8 cellular contexts compared by ENCODE assay signal in genomic region chr18:70205421-70206397, GRCh38. TPM values are rescaled to one million over a fixed set of nuclear protein-coding genes. Genes with fewer than 3 reads are reported as not detected.
A peak's percentile ranks its signal among the peaks of the same experiment; 100 is the strongest.
DNase-seq lines count a peak whose midpoint lies in the region; ATAC-seq and TF ChIP-seq lines count a peak whose summit lies in the region.

Gene RTTN, minus strand, starts transcription at chr18:70205687. Its CDS starts 29 bp downstream, at chr18:70205658.

- H3K9ac ChIP-seq in SK-N-SH, result peak within 1 kb of the TSS; percentile 82

- H3K27me3 ChIP-seq in SK-N-SH (ENCODE audit: insufficient read depth) (no peaks in the 10 kb centered on the region), suprapubic skin (no peaks in the 10 kb centered on the region)

- H4K20me1 ChIP-seq in SK-N-SH (ENCODE audit: insufficient read depth), result no peaks in the 10 kb centered on the region

- peak in 1 of 2 experiments; percentile 58; a peak in 1 of 4 replicates for TF ChIP-seq EP300 in SK-N-SH (IDR thresholded peaks at IDR 0.05; ENCODE audit: borderline replicate concordance in 1 of 2, low read depth in 1 of 2, low read length in 1 of 2)
- TF ChIP-seq EP300 in suprapubic skin (IDR thresholded peaks at IDR 0.05), result no peak

- no peak for TF ChIP-seq POLR2A in suprapubic skin (IDR thresholded peaks at IDR 0.05)

- H3F3A ChIP-seq in SK-N-SH (replicated peaks; ENCODE audit: insufficient read depth), result peaks cover 14% of the 10 kb centered on the region

- H3K4me2 ChIP-seq in SK-N-SH, result peak within 1 kb of the TSS; percentile 83

- DNase-seq in GM04504 (ENCODE audit: low read depth) (peak; percentile 90), NCI-H1048 (lab: John Stamatoyannopoulos, UW) (peak; percentile 93), SK-N-SH (peak; percentile 91), germinal center (ENCODE audit: low spot score) (peak; percentile 87), nucleus accumbens (lab: John Stamatoyannopoulos, UW) (peak; percentile 79 to 99 (median 95)), suprapubic skin (ENCODE audit: low spot score in 2 of 2) (peak; percentile 93 to 94)
- peak; percentile 92 for DNase-seq in activated naive CD4-positive, alpha-beta T cell treated with anti-CD3 and anti-CD28 coated beads, Interleukin-2, amount 50 U/mL, for 16 hours

- peak within 1 kb of the TSS; percentile 98 to 100 for H3K27ac ChIP-seq in SK-N-SH (ENCODE audit: low read depth in 2 of 2, low read length in 1 of 2)
- peak within 1 kb of the TSS; percentile 93 for H3K27ac ChIP-seq in suprapubic skin

- CTCF ChIA-PET in SK-N-SH (lab: Yijun Ruan, JAX), result interaction anchor here (0.7 to 1.8 kb wide), 8 partner anchors 10 to 1280 kb away, joined by 3 to 12 read pairs (median 3); no protein-coding TSS in a partner anchor

- H3K36me3 ChIP-seq in SK-N-SH (replicated peaks in 1 of 2; ENCODE audit: control insufficient read depth in 1 of 2, insufficient read depth in 2 of 2, low read length in 1 of 2), result peaks cover 5 to 14% of the 10 kb centered on the region in 2 experiments
- H3K36me3 ChIP-seq in suprapubic skin, result peaks cover 3% of the 10 kb centered on the region

- H3K9me2 ChIP-seq in SK-N-SH, result no peaks in the 10 kb centered on the region

- H3K4me3 ChIP-seq in SK-N-SH (ENCODE audit: low read depth in 2 of 2, low read length in 1 of 2), result peak within 1 kb of the TSS; percentile 97 to 100
- peak within 1 kb of the TSS; percentile 84 for H3K4me3 ChIP-seq in suprapubic skin

- POLR2A ChIA-PET in SK-N-SH (lab: Yijun Ruan, JAX), result interaction anchor here (1.2 to 1.3 kb wide), 2 partner anchors 211 to 229 kb away, joined by 3 to 4 read pairs; no protein-coding TSS in a partner anchor

- peak; percentile 97 for ATAC-seq in HG02571 (IDR thresholded peaks at IDR 0.05; ENCODE audit: unreplicated experiment)

- H3K4me1 ChIP-seq in SK-N-SH (ENCODE audit: control insufficient read depth in 1 of 2, insufficient read depth in 2 of 2, low read depth in 1 of 2, low read length in 1 of 2) (peaks cover 0 to 10% of the 10 kb centered on the region in 2 experiments; a peak in 2 of 4 replicates), suprapubic skin (peaks cover 15% of the 10 kb centered on the region)

- H3K79me2 ChIP-seq in SK-N-SH (ENCODE audit: insufficient read depth), result peaks cover 26% of the 10 kb centered on the region

- H2AFZ ChIP-seq in SK-N-SH (ENCODE audit: low read depth), result peak within 1 kb of the TSS; percentile 98

- TF ChIP-seq RAD21 in SK-N-SH (IDR thresholded peaks at IDR 0.05; ENCODE audit: low read length), result peak; percentile 34

- TF ChIP-seq CTCF in SK-N-SH (IDR thresholded peaks at IDR 0.05), result no peak
- TF ChIP-seq CTCF in suprapubic skin (IDR thresholded peaks at IDR 0.05), result no peak

- no peaks in the 10 kb centered on the region for H3K9me3 ChIP-seq in SK-N-SH
- H3K9me3 ChIP-seq in suprapubic skin, result no peaks in the 10 kb centered on the region

- 1% methylated on average over 38 of the region's 78 CpGs for WGBS in SK-N-SH (ENCODE audit: low lambda C conversion rate)
- under 1% methylated on average over 51 of the region's 78 CpGs for WGBS in suprapubic skin

TF ChIP-seq in SK-N-SH, 30 proteins besides CTCF, POLR2A, EP300 and RAD21 (continues in another document):
- peak; percentile 72; the same call in 1 of the 2 replicates for TF ChIP-seq MXI1 (IDR thresholded peaks at IDR 0.05; ENCODE audit: low read depth, low read length)
- peak; percentile 77 for TF ChIP-seq GABPA (IDR thresholded peaks at IDR 0.05; ENCODE audit: low read depth)
- peak; percentile 35; the same call in 1 of the 2 replicates for TF ChIP-seq FOXJ3 (CRISPR knock-in tag; IDR thresholded peaks at IDR 0.05)
- TF ChIP-seq USF2 (IDR thresholded peaks at IDR 0.05; ENCODE audit: borderline replicate concordance, low read depth, low read length), result no peak
- peak; percentile 98 for TF ChIP-seq SIN3A (IDR thresholded peaks at IDR 0.05; ENCODE audit: borderline replicate concordance, low read depth, low read length)
- peak; percentile 72; the same call in 1 of the 2 replicates for TF ChIP-seq YY1 (IDR thresholded peaks at IDR 0.05; ENCODE audit: low read depth)
- TF ChIP-seq SMC3 (IDR thresholded peaks at IDR 0.05; ENCODE audit: low read depth, low read length), result peak; percentile 16
- TF ChIP-seq RFX5 (IDR thresholded peaks at IDR 0.05; ENCODE audit: low read length), result peak; percentile 42; the same call in 1 of the 2 replicates
- TF ChIP-seq ZBTB33 (IDR thresholded peaks at IDR 0.05; ENCODE audit: borderline replicate concordance, low read depth), result peak; percentile 30; the same call in 1 of the 2 replicates
- peak; percentile 38; the same call in 1 of the 2 replicates for TF ChIP-seq TCF12 (IDR thresholded peaks at IDR 0.05)
- no peak for TF ChIP-seq MEF2A (IDR thresholded peaks at IDR 0.05; ENCODE audit: borderline replicate concordance, low read depth)
- TF ChIP-seq PBX3 (IDR thresholded peaks at IDR 0.05), result peak; percentile 99
- no peak for TF ChIP-seq EZH2phosphoT487 (IDR thresholded peaks at IDR 0.05; ENCODE audit: borderline replicate concordance, low read depth)
- TF ChIP-seq JUND (IDR thresholded peaks at IDR 0.05), result no peak
- TF ChIP-seq RXRA (IDR thresholded peaks at IDR 0.05; ENCODE audit: borderline replicate concordance, low read depth), result no peak; the same call in 1 of the 2 replicates
- 0 out of 2 replicates have a peak, but pooled peaks have one; percentile 35 for TF ChIP-seq TEAD4 (IDR thresholded peaks at IDR 0.05; ENCODE audit: borderline replicate concordance, insufficient read depth)
- TF ChIP-seq NFIC (IDR thresholded peaks at IDR 0.05; ENCODE audit: borderline replicate concordance), result peak; percentile 6; the same call in 1 of the 2 replicates
- peak; percentile 49; the same call in 1 of the 2 replicates for TF ChIP-seq POLR2AphosphoS5 (IDR thresholded peaks at IDR 0.05; ENCODE audit: low read depth, low read length)
- TF ChIP-seq REST (IDR thresholded peaks at IDR 0.05; ENCODE audit: low read depth, low read length), result peak; percentile 16; the same call in 1 of the 2 replicates

RNA-seq across cellular contexts. Expression of gene RTTN, which starts in this region (rescaled TPM):
- polyA plus RNA-seq in SK-N-SH (2012; rRNA removed), result 4.7 and 7.1 TPM in 2 replicates
- 5.8 and 6.0 TPM in 2 replicates for polyA plus RNA-seq in SK-N-SH (2012; cell fraction: cytosol; rRNA removed)
- polyA plus RNA-seq in SK-N-SH (2012; cell fraction: nucleus; rRNA removed), result 9.1 and 18.1 TPM in 2 replicates
- total RNA-seq in suprapubic skin, result 10 to 100 TPM in 2 of 4 donors, 1 to 10 TPM in 2; 8.4 to 26.1 (median 12.5) TPM

Comparison
In these comparisons a context has a peak if more than half of its experiments do, and no peak if none do; other contexts are left out.
1. Peak in every context shown above with its lines: DNase-seq, ATAC-seq, H3K4me3 ChIP-seq and H3K27ac ChIP-seq.